Comparison of ENCODE assay signal across 20 cellular contexts in the genomic region with DNA sequence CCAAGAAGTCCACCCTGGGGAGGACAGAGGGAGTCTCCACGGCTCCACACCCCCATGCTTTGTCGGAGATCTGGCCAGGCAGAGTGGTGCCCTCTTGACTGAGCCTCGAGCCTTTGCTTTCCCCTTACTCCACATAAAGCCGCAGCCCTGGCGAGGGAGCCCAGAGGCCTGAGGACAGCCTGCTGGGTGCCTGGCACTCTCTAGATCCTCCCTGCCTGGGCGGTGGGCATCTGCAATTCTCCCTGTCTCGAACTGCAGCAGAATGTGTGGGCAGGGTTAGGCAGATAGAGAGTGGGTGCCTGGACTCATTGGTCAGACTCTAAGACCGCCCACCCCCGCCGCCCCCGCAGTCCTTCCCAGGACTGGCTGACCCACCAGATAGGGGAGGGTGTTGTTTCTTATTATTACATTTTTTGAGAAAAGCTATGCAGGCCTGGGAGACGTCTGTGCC. TPM values are rescaled to one million over a fixed set of nuclear protein-coding genes. Genes with fewer than 3 reads are reported as not detected.
DNase-seq lines count a peak whose midpoint lies in the region; TF ChIP-seq lines count a peak whose summit lies in the region.
"Had no signal": no experiment of that assay in that cellular context is flagged by ENCODE, and none has a peak within 500 bp of the region (broad histone marks: within the 10 kb centered on the region; RNA-seq: fewer than 3 reads in every experiment).

No MANE protein-coding gene starts in this region.

- WGBS in liver = 56% methylated on average over 12 of the region's 12 CpGs

- no peak for TF ChIP-seq CTCF in liver (IDR thresholded peaks at IDR 0.05; ENCODE audit: low read depth, low read length, missing input control)
- no peak for TF ChIP-seq CTCF in vagina (IDR thresholded peaks at IDR 0.05)

- no peak for TF ChIP-seq POLR2A in vagina (IDR thresholded peaks at IDR 0.05)

- H3K4me3 ChIP-seq in liver (ENCODE audit: low read depth in 1 of 3, low read length in 3 of 3) (peak overlapping the region in 2 of 3 donors; percentile 13 to 18), vagina (no peak overlapping the region), SJCRH30 (no peak overlapping the region)
- H3K4me3 ChIP-seq: colonic mucosa had no signal

- TF ChIP-seq RAD21 in liver (IDR thresholded peaks at IDR 0.05) = no peak

- H3K9ac ChIP-seq in liver (ENCODE audit: low read depth in 1 of 2, low read length in 2 of 2) = peak overlapping the region in 1 of 2 donors; percentile 94
- H3K9ac ChIP-seq: SK-N-SH had no signal

- H3K36me3 ChIP-seq in liver (ENCODE audit: control insufficient read depth in 4 of 4, insufficient read depth in 3 of 4, low read depth in 1 of 4, low read length in 3 of 4) = peaks cover 0 to 4% (median 0%) of the 10 kb centered on the region in 4 donors
- peaks cover 0 to 9% of the 10 kb centered on the region in 2 donors for H3K36me3 ChIP-seq in vagina
- H3K36me3 ChIP-seq in SJCRH30 = no peaks in the 10 kb centered on the region
- H3K36me3 ChIP-seq: colonic mucosa had no signal

- peaks cover 26 to 78% (median 70%) of the 10 kb centered on the region in 4 donors for H3K4me1 ChIP-seq in liver (ENCODE audit: control insufficient read depth in 4 of 4, insufficient read depth in 4 of 4, low read length in 3 of 4)
- peaks cover 81% of the 10 kb centered on the region for H3K4me1 ChIP-seq in vagina
- no peaks in the 10 kb centered on the region for H3K4me1 ChIP-seq in SJCRH30
- H3K4me1 ChIP-seq: colonic mucosa had no signal

- H3K27me3 ChIP-seq in liver (ENCODE audit: control insufficient read depth in 4 of 4, insufficient read depth in 4 of 4, low read length in 3 of 4) (no peaks in the 10 kb centered on the region), vagina (no peaks in the 10 kb centered on the region), SJCRH30 (no peaks in the 10 kb centered on the region)
- H3K27me3 ChIP-seq: colonic mucosa had no signal

- DNase-seq in NCI-H748 (lab: John Stamatoyannopoulos, UW; ENCODE audit: unreplicated experiment) (peak; percentile 24), NCI-H748 treated with DMSO at 0.1 percent for 48 hours (lab: John Stamatoyannopoulos, UW) (no peak), amniotic epithelial cell (ENCODE audit: low read depth) (peak; percentile 13), vagina (ENCODE audit: extremely low spot score in 2 of 2) (no peak), SJCRH30 (no peak), NCI-H2227 (lab: John Stamatoyannopoulos, UW; ENCODE audit: unreplicated experiment) (no peak)
- DNase-seq in stimulated activated naive CD4-positive, alpha-beta T cell treated with Interleukin-2 at 50 U/mL for 16 hours (lab: John Stamatoyannopoulos, UW) = no peak
- DNase-seq: activated B cell treated with CpG ODN at 0.5 μM for 24 hours; activated CD4-positive, alpha-beta T cell treated with anti-CD3 and anti-CD28 coated beads, Interleukin-2, amount 50 U/mL, for 4 hours; activated CD8-positive, alpha-beta memory T cell treated with anti-CD3 and anti-CD28 coated beads, Interleukin-2, amount 50 U/mL, for 4 hours; activated naive CD8-positive, alpha-beta T cell treated with anti-CD3 and anti-CD28 coated beads for 36 hours; C1 segment of cervical spinal cord; colonic mucosa; GOT3; mesenchymal stem cell; NCI-H1930; right cardiac atrium; SK-N-SH had no signal

- H3K27ac ChIP-seq in liver (ENCODE audit: low read depth in 1 of 2, low read length in 2 of 2) = peak overlapping the region; percentile 86 to 88
- peak overlapping the region; percentile 57 for H3K27ac ChIP-seq in vagina
- no peak overlapping the region for H3K27ac ChIP-seq in SJCRH30
- H3K27ac ChIP-seq: colonic mucosa, RWPE1 had no signal

- intact Hi-C loops in vagina (cut with DNase I) = no loop called here

- H3K9me3 ChIP-seq in liver (ENCODE audit: control insufficient read depth in 4 of 4, low read length in 3 of 4) (no peaks in the 10 kb centered on the region), vagina (no peaks in the 10 kb centered on the region), SJCRH30 (replicated peaks) (no peaks in the 10 kb centered on the region)
- H3K9me3 ChIP-seq: colonic mucosa, SK-N-SH had no signal

TF ChIP-seq in liver, 16 proteins besides CTCF, POLR2A, EP300 and RAD21:
- TF ChIP-seq HNF4A (conservative IDR thresholded peaks at IDR 0.05) (no peak), YY1 (IDR thresholded peaks at IDR 0.05) (peak; percentile 15), EGR1 (IDR thresholded peaks at IDR 0.05; ENCODE audit: low read depth in 2 of 2) (peak; percentile 34 to 98)
TF ChIP-seq in liver: peak in this region for 2.

RNA-seq across cellular contexts. Expression of a gene that starts 13.9 kb away (rescaled TPM):
- 100 to 1,000 TPM in 1 of 2 donors, 10 to 100 TPM in 1; 93.8 to 230 TPM for total RNA-seq in liver
- polyA plus RNA-seq in liver = 1,000 to 10,000 TPM in 1 of 2 donors, 100 to 1,000 TPM in 1; 178 to 1,448 TPM
- total RNA-seq in vagina = 142 TPM
- total RNA-seq in SJCRH30 (2014; rRNA removed; shearing (Covaris generic)) = 6.3 and 7.2 TPM in 2 replicates

RNA-seq across cellular contexts. Expression of a gene that starts 46.2 kb away (rescaled TPM):
- total RNA-seq in liver (100 to 1,000 TPM; 152 to 154 TPM), vagina (120 TPM)
- 100 to 1,000 TPM; 154 to 179 TPM for polyA plus RNA-seq in liver
- 618 and 654 TPM in 2 replicates for total RNA-seq in SJCRH30 (2014; rRNA removed; shearing (Covaris generic))

RNA-seq across cellular contexts. Expression of a gene that starts 58.3 kb away (rescaled TPM):
- total RNA-seq in liver = 10 to 100 TPM; 10.4 to 54.0 TPM
- 10 to 100 TPM in 1 of 2 donors, 1 to 10 TPM in 1; 9.6 to 12.9 TPM for polyA plus RNA-seq in liver
- 38.1 TPM for total RNA-seq in vagina
- total RNA-seq in SJCRH30 (2014; rRNA removed; shearing (Covaris generic)) = 13.5 and 20.4 TPM in 2 replicates

Comparison
In these comparisons a context has a peak if more than half of its experiments do, and no peak if none do; other contexts are left out.
1. DNase-seq: peak in NCI-H748 (single experiment) and amniotic epithelial cell (single experiment); none in NCI-H748 treated with DMSO at 0.1 percent for 48 hours (single experiment), vagina (0 of 2), stimulated activated naive CD4-positive, alpha-beta T cell treated with Interleukin-2 at 50 U/mL for 16 hours (single experiment), SJCRH30 (0 of 2) and NCI-H2227 (single experiment).
2. H3K4me3 ChIP-seq: peak in liver (2 of 3); none in vagina (0 of 2) and SJCRH30 (single experiment).
3. RNA of a gene that starts 13.9 kb away (total RNA-seq): 93.8 to 230 TPM in liver and 142 TPM in vagina (single experiment); 6.3 to 7.2 TPM in SJCRH30; every median in the first group is over 10 times any median in the second.